ENCODE assay signal across 33 cellular contexts in genomic region chr1:25192154-25192553, GRCh38.
"Had no signal": no experiment of that assay in that cellular context is flagged by ENCODE, and none has a peak within 500 bp of the region (broad histone marks: within the 10 kb centered on the region; RNA-seq: fewer than 3 reads in every experiment).

No MANE protein-coding gene starts in this region.

- H3K9me3 Mint-ChIP-seq: naive B cell; naive thymus-derived CD8-positive, alpha-beta T cell; natural killer cell treated with Interleukin-12 subunit alpha and Interleukin-12 subunit beta and Interleukin-15 and Interleukin-18, amount 100 ng/mL, for 72 hours; neural crest cell; stimulated activated memory B cell treated with anti-CD40 and anti-IgM and Interleukin-4, amounts not matched to agents 10 μg/mL and 1 μg/mL and 100 μg/mL, for 72 hours; stimulated activated naive CD8-positive, alpha-beta T cell treated with anti-CD3 and anti-CD28 coated beads, Interleukin-15, amount 100 ng/mL, for 72 hours had no signal

- H3K4me3 ChIP-seq: ovary, psoas muscle, skin epidermis, smooth muscle cell, spleen, suprapubic skin, testis, tibial artery, upper lobe of left lung, vagina had no signal

- H3K27me3 Mint-ChIP-seq: natural killer cell treated with Interleukin-12 subunit alpha and Interleukin-12 subunit beta and Interleukin-15 and Interleukin-18, amount 100 ng/mL, for 72 hours; stimulated activated naive CD8-positive, alpha-beta T cell treated with anti-CD3 and anti-CD28 coated beads, Interleukin-15, amount 100 ng/mL, for 72 hours had no signal

- H3K36me3 Mint-ChIP-seq: naive B cell; naive thymus-derived CD8-positive, alpha-beta T cell; natural killer cell treated with Interleukin-12 subunit alpha and Interleukin-12 subunit beta and Interleukin-15 and Interleukin-18, amount 100 ng/mL, for 72 hours; stimulated activated memory B cell treated with anti-CD40 and anti-IgM and Interleukin-4, amounts not matched to agents 10 μg/mL and 1 μg/mL and 100 μg/mL, for 72 hours had no signal

- FAIRE-seq: urothelium cell line had no signal

- H3K27me3 ChIP-seq: neutrophil, ovary, testis, upper lobe of left lung, vagina had no signal

- H3K27ac Mint-ChIP-seq: natural killer cell treated with Interleukin-12 subunit alpha and Interleukin-12 subunit beta and Interleukin-15 and Interleukin-18, amount 100 ng/mL, for 72 hours; nephron progenitor cell; progenitor cell of endocrine pancreas; stimulated activated memory B cell treated with anti-CD40 and anti-IgM and Interleukin-4, amounts not matched to agents 10 μg/mL and 1 μg/mL and 100 μg/mL, for 72 hours; stimulated activated naive CD8-positive, alpha-beta T cell treated with anti-CD3 and anti-CD28 coated beads, Interleukin-15, amount 100 ng/mL, for 72 hours had no signal

- H3K4me1 ChIP-seq: parathyroid adenoma, psoas muscle, testis, upper lobe of left lung, vagina had no signal

- H3K4me3 Mint-ChIP-seq: naive B cell; naive thymus-derived CD8-positive, alpha-beta T cell; natural killer cell treated with Interleukin-12 subunit alpha and Interleukin-12 subunit beta and Interleukin-15 and Interleukin-18, amount 100 ng/mL, for 72 hours; nephron progenitor cell; neural crest cell; stimulated activated memory B cell treated with anti-CD40 and anti-IgM and Interleukin-4, amounts not matched to agents 10 μg/mL and 1 μg/mL and 100 μg/mL, for 72 hours; stimulated activated naive CD8-positive, alpha-beta T cell treated with anti-CD3 and anti-CD28 coated beads, Interleukin-15, amount 100 ng/mL, for 72 hours had no signal

- H3K36me3 ChIP-seq: neutrophil, ovary, spleen, suprapubic skin, tibial artery, upper lobe of left lung, vagina had no signal

- DNase-seq: naive B cell; naive thymus-derived CD8-positive, alpha-beta T cell; nephron progenitor cell; nucleus accumbens; ovary; psoas muscle; spleen; stimulated activated CD4-positive, alpha-beta T cell treated with anti-CD3 and anti-CD28 coated beads, Interleukin-12 subunit alpha, Interleukin-12 subunit beta, amount 100 ng/mL, for 4 hours; stimulated activated CD4-positive, alpha-beta T cell treated with anti-CD3 and anti-CD28 coated beads, Interleukin-1b, Interleukin-23, amount 100 ng/mL, for 48 hours; stimulated activated CD4-positive, alpha-beta T cell treated with anti-CD3 and anti-CD28 coated beads, Interleukin-4, amount 100 ng/mL, for 1 hour; stimulated activated CD4-positive, alpha-beta T cell treated with anti-CD3 and anti-CD28 coated beads, Interleukin-4, amount 100 ng/mL, for 4 hours; stimulated activated CD8-positive, alpha-beta memory T cell treated with anti-CD3 and anti-CD28 coated beads, Interleukin-4, amount 100 ng/mL, for 48 hours; stimulated activated naive CD4-positive, alpha-beta T cell; stimulated activated naive CD8-positive, alpha-beta T cell treated with anti-CD3 and anti-CD28 coated beads, Interleukin-15, amount 100 ng/mL, for 72 hours; stimulated activated naive CD8-positive, alpha-beta T cell treated with anti-CD3 and anti-CD28 coated beads, Interleukin-15, Interleukin-2, amounts not matched to agents 100 U/mL and 50 U/mL, for 24 hours; substantia nigra; testis; tibial artery; trophoblast cell; upper lobe of left lung had no signal

- H3K4me1 Mint-ChIP-seq: naive B cell; neural crest cell; stimulated activated memory B cell treated with anti-CD40 and anti-IgM and Interleukin-4, amounts not matched to agents 10 μg/mL and 1 μg/mL and 100 μg/mL, for 72 hours had no signal

- H2AFZ ChIP-seq: parathyroid adenoma had no signal

- H3K79me2 ChIP-seq: parathyroid adenoma had no signal

- ATAC-seq: naive thymus-derived CD8-positive, alpha-beta T cell; natural killer cell treated with Interleukin-12 subunit alpha and Interleukin-12 subunit beta and Interleukin-15 and Interleukin-18, amount 100 ng/mL, for 72 hours; psoas muscle; right cardiac atrium; sciatic nerve; stimulated activated memory B cell treated with anti-CD40 and anti-IgM and Interleukin-4, amounts not matched to agents 10 μg/mL and 1 μg/mL and 100 μg/mL, for 72 hours; stimulated activated naive CD8-positive, alpha-beta T cell treated with anti-CD3 and anti-CD28 coated beads, Interleukin-15, amount 100 ng/mL, for 72 hours; stimulated activated naive CD8-positive, alpha-beta T cell treated with anti-CD3 and anti-CD28 coated beads, Interleukin-15, Interleukin-2, amounts not matched to agents 100 U/mL and 50 U/mL, for 24 hours had no signal

- H3K9ac ChIP-seq: parathyroid adenoma had no signal

- H3K9me3 ChIP-seq: neutrophil, ovary, psoas muscle, spleen, suprapubic skin, testis, tibial artery, upper lobe of left lung, vagina had no signal

- H3K4me2 ChIP-seq: smooth muscle cell had no signal

- H3K27ac ChIP-seq: neutrophil, ovary, parathyroid adenoma, psoas muscle, skin epidermis, spleen, suprapubic skin, testis, tibial artery, upper lobe of left lung, vagina had no signal
